ENCODE assay signal across 14 cellular contexts in genomic region chr18:24919141-24919540, GRCh38.
DNase-seq lines count a peak whose midpoint lies in the region; ATAC-seq and TF ChIP-seq lines count a peak whose summit lies in the region.
"Had no signal": no experiment of that assay in that cellular context is flagged by ENCODE, and none has a peak within 500 bp of the region (broad histone marks: within the 10 kb centered on the region; RNA-seq: fewer than 3 reads in every experiment).

No MANE protein-coding gene starts in this region.

- H2BK120ac ChIP-seq in mesendoderm (ENCODE audit: low read depth, low read length) (no peak overlapping the region), trophoblast cell (ENCODE audit: insufficient read depth, low read length, poor library complexity) (no peak overlapping the region)

- H3K56ac ChIP-seq in mesendoderm (ENCODE audit: low read length), result peak overlapping the region; percentile 17

- no peak overlapping the region for H3K4me2 ChIP-seq in mesendoderm (ENCODE audit: low read length)
- H3K4me2 ChIP-seq in trophoblast cell (ENCODE audit: low read length), result no peak overlapping the region

- H4K8ac ChIP-seq in mesendoderm (ENCODE audit: low read depth, low read length), result no peak overlapping the region
- H4K8ac ChIP-seq in trophoblast cell (ENCODE audit: low read depth, low read length), result no peak overlapping the region

- H4K91ac ChIP-seq in trophoblast cell (ENCODE audit: low read depth, low read length), result no peak overlapping the region

- H3K4ac ChIP-seq in mesendoderm (ENCODE audit: low read depth, low read length), result peak overlapping the region; percentile 8
- no peak overlapping the region for H3K4ac ChIP-seq in trophoblast cell (ENCODE audit: low read depth, low read length)

- H3K79me2 ChIP-seq in mesendoderm (ENCODE audit: control insufficient read depth, insufficient read depth, low read length) (no peaks in the 10 kb centered on the region), trophoblast cell (ENCODE audit: control insufficient read depth, insufficient read depth, low read length, poor library complexity) (no peaks in the 10 kb centered on the region)

- H3K23ac ChIP-seq in mesendoderm (ENCODE audit: low read length), result no peak overlapping the region
- H3K23ac ChIP-seq in trophoblast cell (ENCODE audit: low read length), result no peak overlapping the region

- H3K27me3 ChIP-seq in endodermal cell (ENCODE audit: control insufficient read depth, insufficient read depth, low read length, poor library complexity, severe bottlenecking), result no peaks in the 10 kb centered on the region
- no peaks in the 10 kb centered on the region for H3K27me3 ChIP-seq in mesendoderm (ENCODE audit: insufficient read depth, low read length, poor library complexity)
- no peaks in the 10 kb centered on the region for H3K27me3 ChIP-seq in trophoblast cell (ENCODE audit: insufficient read depth, low read length)

- ATAC-seq in HG03280 (IDR thresholded peaks at IDR 0.05; ENCODE audit: unreplicated experiment), result no peak
- no peak for ATAC-seq in GM18498 (IDR thresholded peaks at IDR 0.05; ENCODE audit: unreplicated experiment)
- ATAC-seq: HCT116 had no signal

- H2BK15ac ChIP-seq in mesendoderm (replicated peaks; ENCODE audit: low read depth), result no peak overlapping the region

- DNase-seq in endodermal cell (no peak), mesendoderm (no peak), trophoblast cell (no peak), LoVo (ENCODE audit: low spot score) (no peak)
- DNase-seq: C1 segment of cervical spinal cord; Calu3; CD4-positive, alpha-beta memory T cell; COR-L47; DMS53; DMS79 treated with DMSO at 0.1 percent for 48 hours; H9 had no signal

- TF ChIP-seq CTCF in endodermal cell (conservative IDR thresholded peaks at IDR 0.05), result no peak

- H3K14ac ChIP-seq in trophoblast cell (ENCODE audit: low read length), result no peak overlapping the region

- H3K18ac ChIP-seq in mesendoderm (ENCODE audit: low read length), result no peak overlapping the region
- no peak overlapping the region for H3K18ac ChIP-seq in trophoblast cell (ENCODE audit: low read length)

- H3K79me1 ChIP-seq in mesendoderm (ENCODE audit: low read length) (no peaks in the 10 kb centered on the region), trophoblast cell (ENCODE audit: low read length) (no peaks in the 10 kb centered on the region)

- H3K9ac ChIP-seq in endodermal cell (ENCODE audit: extremely low read depth, low read length, poor library complexity, severe bottlenecking), result no peak overlapping the region
- H3K9ac ChIP-seq in mesendoderm (ENCODE audit: low read length), result no peak overlapping the region
- H3K9ac ChIP-seq in trophoblast cell (ENCODE audit: low read length), result no peak overlapping the region

- no peak overlapping the region for H3K4me3 ChIP-seq in endodermal cell (ENCODE audit: low read length)
- H3K4me3 ChIP-seq in mesendoderm (ENCODE audit: low read length), result no peak overlapping the region
- H3K4me3 ChIP-seq in trophoblast cell (ENCODE audit: low read depth, low read length), result no peak overlapping the region

- H2AFZ ChIP-seq in trophoblast cell (ENCODE audit: insufficient read depth, low read length, poor library complexity), result peak overlapping the region; percentile 33

- H3K4me1 Mint-ChIP-seq in endodermal cell, result peaks cover 72% of the 10 kb centered on the region
- H3K4me1 Mint-ChIP-seq: CD4-positive, alpha-beta memory T cell had no signal

- H2AK5ac ChIP-seq in mesendoderm (ENCODE audit: low read length), result peak overlapping the region; percentile 6
- H2AK5ac ChIP-seq in trophoblast cell (ENCODE audit: low read length), result no peak overlapping the region

- WGBS in endodermal cell (ENCODE audit: insufficient coverage in 1 of 2, insufficient read length in 1 of 2), 2 experiments, result 83 to 93% methylated on average over 4 to 5 of the region's 5 CpGs
- no CpG with 5 or more reads among the region's 5 CpGs for WGBS in mesendoderm (ENCODE audit: extremely low coverage, insufficient coverage, low lambda C conversion rate)
- no CpG with 5 or more reads among the region's 5 CpGs for WGBS in trophoblast cell (ENCODE audit: extremely low coverage, insufficient coverage, insufficient read length)

- peak overlapping the region; percentile 64 for H3K27ac Mint-ChIP-seq in endodermal cell
- H3K27ac Mint-ChIP-seq: CD4-positive, alpha-beta memory T cell; H9 had no signal

- H3K36me3 Mint-ChIP-seq in endodermal cell (ENCODE audit: low read depth), result no peaks in the 10 kb centered on the region
- H3K36me3 Mint-ChIP-seq: CD4-positive, alpha-beta memory T cell had no signal

- no peaks in the 10 kb centered on the region for H3K36me3 ChIP-seq in endodermal cell (ENCODE audit: control insufficient read depth, insufficient read depth, low read length)
- H3K36me3 ChIP-seq in mesendoderm (ENCODE audit: control insufficient read depth, insufficient read depth, low read length), result no peaks in the 10 kb centered on the region
- no peaks in the 10 kb centered on the region for H3K36me3 ChIP-seq in trophoblast cell (ENCODE audit: control insufficient read depth in 1 of 2, insufficient read depth in 2 of 2, low read length in 2 of 2)

- H3K4me3 Mint-ChIP-seq in endodermal cell, result no peak overlapping the region
- H3K4me3 Mint-ChIP-seq: CD4-positive, alpha-beta memory T cell; H9 had no signal

- no peaks in the 10 kb centered on the region for H3K9me3 Mint-ChIP-seq in endodermal cell
- H3K9me3 Mint-ChIP-seq: H9 had no signal

- H4K5ac ChIP-seq in mesendoderm (ENCODE audit: low read length), result peak overlapping the region; percentile 74

- H2BK5ac ChIP-seq in mesendoderm (ENCODE audit: low read length) (peak overlapping the region; percentile 15), trophoblast cell (ENCODE audit: low read depth, low read length, poor library complexity) (no peak overlapping the region)

- H3K27me3 Mint-ChIP-seq in endodermal cell (ENCODE audit: insufficient read depth), result peaks cover 3% of the 10 kb centered on the region

- no peak overlapping the region for H3K27ac ChIP-seq in endodermal cell (ENCODE audit: low read depth, low read length)
- H3K27ac ChIP-seq in mesendoderm (ENCODE audit: low read depth, low read length), result no peak overlapping the region
- no peak overlapping the region for H3K27ac ChIP-seq in trophoblast cell (ENCODE audit: low read depth, low read length)

- H3K4me1 ChIP-seq in endodermal cell (ENCODE audit: control insufficient read depth, insufficient read depth, low read length), result peaks cover 27% of the 10 kb centered on the region
- H3K4me1 ChIP-seq in mesendoderm (ENCODE audit: control insufficient read depth, low read depth, low read length), result peaks cover 16% of the 10 kb centered on the region
- no peaks in the 10 kb centered on the region for H3K4me1 ChIP-seq in trophoblast cell (ENCODE audit: control insufficient read depth in 1 of 2, insufficient read depth in 2 of 2, low read length in 2 of 2)

- H3K9me3 ChIP-seq in endodermal cell (ENCODE audit: control insufficient read depth, low read length) (no peaks in the 10 kb centered on the region), trophoblast cell (ENCODE audit: insufficient read depth, low read depth, low read length) (no peaks in the 10 kb centered on the region)

- H4K12ac ChIP-seq in trophoblast cell (ENCODE audit: low read depth, low read length), result no peak overlapping the region

- H2BK12ac ChIP-seq in trophoblast cell (ENCODE audit: low read length), result no peak overlapping the region
